8 cellular contexts compared by ENCODE assay signal in the genomic region with DNA sequence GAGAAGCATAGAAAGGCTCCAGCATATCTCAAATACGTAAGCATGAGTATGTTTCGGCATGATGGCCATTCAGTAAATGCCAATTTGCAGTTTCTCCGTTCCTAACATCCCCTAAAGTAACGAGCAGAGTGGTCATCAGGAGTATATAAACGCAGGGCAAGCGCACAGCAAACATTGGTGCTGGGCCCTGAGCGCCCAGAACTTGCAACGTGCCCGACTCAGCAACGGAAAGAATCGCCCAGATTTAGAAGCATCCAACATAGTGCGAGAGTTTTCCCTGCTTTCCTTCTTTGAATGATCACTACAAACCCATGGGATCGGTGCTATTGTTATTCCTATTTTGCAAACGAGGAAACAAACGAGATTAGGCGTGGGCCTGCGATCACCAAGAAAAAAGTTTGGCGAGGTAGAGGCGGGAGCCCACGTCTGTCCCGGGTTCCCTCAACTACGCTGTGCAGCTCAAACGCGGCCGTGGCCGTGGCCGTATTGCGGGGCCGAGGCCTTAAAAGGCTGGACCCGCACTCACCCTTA. TPM values are rescaled to one million over a fixed set of nuclear protein-coding genes. Genes with fewer than 3 reads are reported as not detected.
DNase-seq lines count a peak whose midpoint lies in the region; ATAC-seq and TF ChIP-seq lines count a peak whose summit lies in the region.

No MANE protein-coding gene starts in this region.

- H3K4me3 ChIP-seq in WERI-Rb-1 (ENCODE audit: low read depth, low read length): peak overlapping the region; percentile 100
- H3K4me3 ChIP-seq in gastroesophageal sphincter: peak overlapping the region; percentile 73 to 91
- H3K4me3 ChIP-seq in psoas muscle: peak overlapping the region; percentile 82

- peaks cover 53% of the 10 kb centered on the region for H3K36me3 ChIP-seq in WERI-Rb-1
- peaks cover 15 to 40% of the 10 kb centered on the region in 2 donors for H3K36me3 ChIP-seq in gastroesophageal sphincter
- peaks cover 28 to 44% of the 10 kb centered on the region in 2 donors for H3K36me3 ChIP-seq in psoas muscle (ENCODE audit: insufficient read depth in 1 of 2, low read depth in 1 of 2)

- TF ChIP-seq CTCF in WERI-Rb-1 (IDR thresholded peaks at IDR 0.05; ENCODE audit: low read depth, low read length): no peak
- no peak for TF ChIP-seq CTCF in gastroesophageal sphincter (IDR thresholded peaks at IDR 0.05)
- no peak for TF ChIP-seq CTCF in psoas muscle (IDR thresholded peaks at IDR 0.05)

- intact Hi-C loops in psoas muscle (cut with DNase I): no loop called here

- peak overlapping the region; percentile 99 for H3K27ac ChIP-seq in WERI-Rb-1
- peak overlapping the region; percentile 90 to 98 (median 95) for H3K27ac ChIP-seq in gastroesophageal sphincter
- H3K27ac ChIP-seq in psoas muscle: peak overlapping the region; percentile 94

- 0% methylated on average over 5 to 6 of the region's 30 CpGs for WGBS in gastroesophageal sphincter (ENCODE audit: low coverage in 1 of 2), 2 donors
- WGBS in psoas muscle, 3 donors: 0% methylated on average over 30 of the region's 30 CpGs

- no peak for TF ChIP-seq POLR2A in gastroesophageal sphincter (IDR thresholded peaks at IDR 0.05)

- H3K4me1 ChIP-seq in gastroesophageal sphincter: peaks cover 4 to 43% (median 11%) of the 10 kb centered on the region in 3 donors
- peaks cover 24% of the 10 kb centered on the region for H3K4me1 ChIP-seq in psoas muscle

- no peak for TF ChIP-seq EP300 in gastroesophageal sphincter (IDR thresholded peaks at IDR 0.05)

- H3K9me3 ChIP-seq in WERI-Rb-1 (ENCODE audit: severe bottlenecking): peaks cover 6% of the 10 kb centered on the region
- H3K9me3 ChIP-seq in gastroesophageal sphincter: no peaks in the 10 kb centered on the region
- no peaks in the 10 kb centered on the region for H3K9me3 ChIP-seq in psoas muscle

- DNase-seq in WERI-Rb-1 (no peak), psoas muscle (no peak), AML-193 (lab: John Stamatoyannopoulos, UW) (no peak), T-helper 9 cell (no peak)
- no peak for DNase-seq in activated CD4-positive, CD25-positive, alpha-beta regulatory T cell (lab: John Stamatoyannopoulos, UW)

- H3K27me3 ChIP-seq in WERI-Rb-1 (ENCODE audit: insufficient read depth, low read depth, severe bottlenecking) (no peaks in the 10 kb centered on the region), gastroesophageal sphincter (no peaks in the 10 kb centered on the region), psoas muscle (ENCODE audit: insufficient read depth in 3 of 3, low read length in 2 of 3) (no peaks in the 10 kb centered on the region)

- ATAC-seq in HG02938 (IDR thresholded peaks at IDR 0.05; ENCODE audit: unreplicated experiment) (peak; percentile 26), gastroesophageal sphincter (no peak), psoas muscle (peak; percentile 11 to 45 (median 20)), HG03342 (IDR thresholded peaks at IDR 0.05; ENCODE audit: unreplicated experiment) (no peak)

RNA-seq across cellular contexts. Expression of a gene that starts 0.5 kb away (rescaled TPM):
- 1,000 to 10,000 TPM; 1,275 to 3,828 (median 2,502) TPM for total RNA-seq in gastroesophageal sphincter
- 1,000 to 10,000 TPM in 3 of 4 donors, 100 to 1,000 TPM in 1; 977 to 1,443 (median 1,285) TPM for total RNA-seq in psoas muscle
- polyA plus RNA-seq in psoas muscle: 1,000 to 10,000 TPM; 1,999 to 3,049 (median 2,406) TPM

RNA-seq across cellular contexts. Expression of a gene that starts 36.3 kb away (rescaled TPM):
- total RNA-seq in gastroesophageal sphincter (100 to 1,000 TPM; 142 to 720 (median 338) TPM), psoas muscle (100 to 1,000 TPM in 3 of 4 donors, 10 to 100 TPM in 1; 72.5 to 299 (median 156) TPM)
- 10 to 100 TPM; 66.5 to 92.0 (median 83.7) TPM for polyA plus RNA-seq in psoas muscle

RNA-seq across cellular contexts. Expression of a gene that starts 58.9 kb away (rescaled TPM):
- total RNA-seq in gastroesophageal sphincter: 100 to 1,000 TPM in 1 of 4 donors, 10 to 100 TPM in 3; 58.3 to 146 (median 72.1) TPM
- total RNA-seq in psoas muscle: 10 to 100 TPM; 30.1 to 40.2 (median 36.6) TPM
- polyA plus RNA-seq in psoas muscle: 10 to 100 TPM; 11.0 to 22.5 (median 13.2) TPM

Comparison
In these comparisons a context has a peak if more than half of its experiments do, and no peak if none do; other contexts are left out.
1. ATAC-seq: peak in HG02938 (single experiment) and psoas muscle (4 of 4); none in gastroesophageal sphincter (single experiment) and HG03342 (single experiment).
2. Peak in every context shown above with its lines, with median percentiles within 50 percentile points of each other: H3K27ac ChIP-seq and H3K4me3 ChIP-seq.